In genomic region chr1:3264456-3264855, GRCh38 we compare ENCODE assay signal across 24 cellular contexts.
"Had no signal": no experiment of that assay in that cellular context is flagged by ENCODE, and none has a peak within 500 bp of the region (broad histone marks: within the 10 kb centered on the region; RNA-seq: fewer than 3 reads in every experiment).

No MANE protein-coding gene starts in this region.

- H3K36me3 Mint-ChIP-seq: naive thymus-derived CD8-positive, alpha-beta T cell; stimulated activated naive B cell treated with anti-CD40 and anti-IgM and Interleukin-4, amounts not matched to agents 10 μg/mL and 1 μg/mL and 100 μg/mL, for 72 hours had no signal

- H2AFZ ChIP-seq: hepatocyte had no signal

- DNase-seq: heart right ventricle; islet precursor cell; lower lobe of right lung; mammary epithelial cell; mesenchymal stem cell; naive thymus-derived CD8-positive, alpha-beta T cell; ovary; retina; right lobe of liver; stimulated activated CD4-positive, alpha-beta T cell treated with anti-CD3 and anti-CD28 coated beads, Interleukin-1b, Interleukin-23, amount 100 ng/mL, for 48 hours; stimulated activated CD4-positive, alpha-beta T cell treated with anti-CD3 and anti-CD28 coated beads, Interleukin-2, amount 100 ng/mL, for 48 hours; stimulated activated CD4-positive, alpha-beta T cell treated with anti-CD3 and anti-CD28 coated beads, Interleukin-4, amount 100 ng/mL, for 4 hours; stimulated activated CD8-positive, alpha-beta memory T cell treated with anti-CD3 and anti-CD28 coated beads, Interleukin-4, amount 100 ng/mL, for 48 hours; stimulated activated naive B cell treated with anti-CD40 and anti-IgM and Interleukin-4, amounts not matched to agents 10 μg/mL and 1 μg/mL and 100 μg/mL, for 72 hours; substantia nigra; uterus had no signal

- H3K27me3 Mint-ChIP-seq: stimulated activated naive CD8-positive, alpha-beta T cell treated with anti-CD3 and anti-CD28 coated beads, Interleukin-15, Interleukin-2, amounts not matched to agents 100 ng/mL and 50 ng/mL, for 24 hours had no signal

- H3K36me3 ChIP-seq: heart right ventricle, lower lobe of right lung, ovary, prostate gland, right lobe of liver, tibial nerve, uterus had no signal

- H3K4me1 Mint-ChIP-seq: nephron; stimulated activated naive B cell treated with anti-CD40 and anti-IgM and Interleukin-4, amounts not matched to agents 10 μg/mL and 1 μg/mL and 100 μg/mL, for 72 hours had no signal

- H3K4me1 ChIP-seq: lower lobe of right lung, prostate gland, right lobe of liver, uterus had no signal

- H3K9me3 ChIP-seq: heart right ventricle, lower lobe of right lung, ovary, prostate gland, right lobe of liver, tibial nerve, uterus had no signal

- ATAC-seq: heart right ventricle; lower lobe of right lung; naive thymus-derived CD8-positive, alpha-beta T cell; right lobe of liver; stimulated activated naive B cell treated with anti-CD40 and anti-IgM and Interleukin-4, amounts not matched to agents 10 μg/mL and 1 μg/mL and 100 μg/mL, for 72 hours had no signal

- H3K27me3 ChIP-seq: ovary, right lobe of liver, tibial nerve had no signal

- H3K27ac Mint-ChIP-seq: naive thymus-derived CD8-positive, alpha-beta T cell; nephron; stimulated activated naive B cell treated with anti-CD40 and anti-IgM and Interleukin-4, amounts not matched to agents 10 μg/mL and 1 μg/mL and 100 μg/mL, for 72 hours; stimulated activated naive CD8-positive, alpha-beta T cell treated with anti-CD3 and anti-CD28 coated beads, Interleukin-15, Interleukin-2, amounts not matched to agents 100 ng/mL and 50 ng/mL, for 24 hours; type B pancreatic cell had no signal

- H3K27ac ChIP-seq: hepatocyte, lower lobe of right lung, ovary, prostate gland, right lobe of liver, tibial nerve, uterus had no signal

- H3K4me3 Mint-ChIP-seq: naive thymus-derived CD8-positive, alpha-beta T cell; nephron; neural crest cell; stimulated activated naive B cell treated with anti-CD40 and anti-IgM and Interleukin-4, amounts not matched to agents 10 μg/mL and 1 μg/mL and 100 μg/mL, for 72 hours; stimulated activated naive CD8-positive, alpha-beta T cell treated with anti-CD3 and anti-CD28 coated beads, Interleukin-15, Interleukin-2, amounts not matched to agents 100 ng/mL and 50 ng/mL, for 24 hours; type B pancreatic cell had no signal

- H3K4me3 ChIP-seq: heart right ventricle, hepatocyte, lower lobe of right lung, ovary, prostate gland, right lobe of liver, smooth muscle cell, tibial nerve, uterus had no signal

- H3K4me2 ChIP-seq: hepatocyte, smooth muscle cell had no signal
